8 cellular contexts compared by ENCODE assay signal in the genomic region with DNA sequence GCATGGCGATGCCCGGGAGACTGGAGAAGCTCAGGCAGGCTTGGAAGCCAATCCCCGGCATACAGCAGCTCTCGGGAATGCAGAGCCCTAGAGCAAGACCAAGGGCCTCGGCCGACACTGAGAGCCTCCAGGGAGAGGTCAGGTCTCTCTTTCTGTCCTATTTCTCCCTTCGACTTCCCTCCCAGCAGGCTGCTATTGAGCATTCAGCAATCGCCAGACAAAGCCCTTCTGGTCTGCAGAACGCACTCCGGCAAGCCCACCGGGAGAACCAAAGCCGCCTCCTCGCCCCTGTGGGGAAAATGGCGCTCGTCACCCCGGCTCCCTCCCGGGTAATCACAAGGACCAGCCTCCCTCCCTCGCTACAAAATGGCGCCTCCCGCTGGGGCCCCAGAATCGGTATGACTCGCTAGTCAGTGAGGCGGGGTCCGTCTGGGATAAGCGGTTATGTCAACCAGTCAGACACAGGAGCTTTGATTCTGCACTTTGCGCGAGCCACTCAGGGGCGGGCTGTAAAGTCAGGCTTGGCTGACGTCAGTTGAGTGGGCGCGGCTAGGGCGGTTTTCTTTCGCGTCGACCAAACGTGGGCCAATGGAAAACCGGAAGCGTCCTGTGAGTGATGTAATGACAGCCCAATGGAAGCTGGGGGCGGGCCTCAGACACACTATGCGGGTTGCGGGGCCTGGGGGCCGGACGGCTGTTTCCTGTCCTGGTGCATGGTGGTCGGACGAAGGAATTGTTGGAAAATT. TPM values are rescaled to one million over a fixed set of nuclear protein-coding genes. Genes with fewer than 3 reads are reported as not detected.
DNase-seq lines count a peak whose midpoint lies in the region; TF ChIP-seq lines count a peak whose summit lies in the region.

Gene ZNF143 (plus strand): TSS at position 691 of the 746 bp plus-strand sequence. CDS start 10,297 bp downstream, outside the sequence.

- no peaks in the 10 kb centered on the region for H3K4me1 ChIP-seq in H9 (ENCODE audit: insufficient read depth, low read length)

- H4K8ac ChIP-seq in H9 (replicated peaks; ENCODE audit: insufficient read length, low read depth, low read length) = no peak within 1 kb of the TSS

- H3K4me3 Mint-ChIP-seq in H9 (peak within 1 kb of the TSS; percentile 95 to 96), nephron (peak within 1 kb of the TSS; percentile 97 to 98 (median 97))
- H3K4me3 Mint-ChIP-seq in stimulated activated naive CD8-positive, alpha-beta T cell treated with anti-CD3 and anti-CD28 coated beads, Interleukin-15, Interleukin-2, amounts not matched to agents 100 ng/mL and 50 ng/mL, for 24 hours = peak within 1 kb of the TSS; percentile 98

- peak within 1 kb of the TSS; percentile 98 for H3K4me2 ChIP-seq in H9 (ENCODE audit: insufficient read depth, insufficient read length, low read length)

- H3T11ph ChIP-seq in H9 (ENCODE audit: low read length) = peak within 1 kb of the TSS; percentile 57

- peak within 1 kb of the TSS; percentile 96 for H3K14ac ChIP-seq in H9 (ENCODE audit: insufficient read depth, low read length)

- H3K4ac ChIP-seq in H9 (ENCODE audit: low read depth, low read length) = peak within 1 kb of the TSS; percentile 40; the same call in 1 of the 2 replicates

- peak within 1 kb of the TSS; percentile 97 for H4K5ac ChIP-seq in H9 (ENCODE audit: insufficient read length, low read depth, low read length)

- H4K91ac ChIP-seq in H9 (ENCODE audit: insufficient read length, low read depth, low read length) = peak within 1 kb of the TSS; percentile 89

- H3K23ac ChIP-seq in H9 (ENCODE audit: insufficient read length, low read depth, low read length) = peak within 1 kb of the TSS; percentile 70

- H3K56ac ChIP-seq in H9 (ENCODE audit: insufficient read length, low read depth, low read length) = peak within 1 kb of the TSS; percentile 97

- peak within 1 kb of the TSS; percentile 99 to 100 (median 100) for H3K27ac Mint-ChIP-seq in H9
- H3K27ac Mint-ChIP-seq in nephron = peak within 1 kb of the TSS; percentile 99 to 100 (median 99)
- H3K27ac Mint-ChIP-seq in stimulated activated naive CD8-positive, alpha-beta T cell treated with anti-CD3 and anti-CD28 coated beads, Interleukin-15, Interleukin-2, amounts not matched to agents 100 ng/mL and 50 ng/mL, for 24 hours = peak within 1 kb of the TSS; percentile 98

- H3K4me3 ChIP-seq in MG63 = peak within 1 kb of the TSS; percentile 97
- peak within 1 kb of the TSS; percentile 99 for H3K4me3 ChIP-seq in fibroblast of the aortic adventitia (ENCODE audit: low read depth, low read length)

- peak within 1 kb of the TSS; percentile 89 for H2BK120ac ChIP-seq in H9 (ENCODE audit: low read depth, low read length, poor library complexity, severe bottlenecking)

- peaks cover 3 to 5% (median 4%) of the 10 kb centered on the region in 3 experiments; a peak in 6 of 7 replicates for H3K36me3 Mint-ChIP-seq in H9 (ENCODE audit: insufficient read depth in 1 of 3, low read depth in 3 of 3)
- peaks cover 11% of the 10 kb centered on the region for H3K36me3 Mint-ChIP-seq in nephron (ENCODE audit: low read depth)
- H3K36me3 Mint-ChIP-seq in stimulated activated naive CD8-positive, alpha-beta T cell treated with anti-CD3 and anti-CD28 coated beads, Interleukin-15, Interleukin-2, amounts not matched to agents 100 ng/mL and 50 ng/mL, for 24 hours (ENCODE audit: low read depth) = peaks cover 7% of the 10 kb centered on the region

- H3K9ac ChIP-seq in H9 (ENCODE audit: extremely low read depth, insufficient read length, low read length) = peak within 1 kb of the TSS; percentile 96

- peak within 1 kb of the TSS; percentile 12 for H2BK12ac ChIP-seq in H9 (ENCODE audit: insufficient read length, low read depth, low read length)

- H3K23me2 ChIP-seq in H9 (ENCODE audit: insufficient read length, low read depth, low read length, poor library complexity, severe bottlenecking) = no peaks in the 10 kb centered on the region

- no peaks in the 10 kb centered on the region for H4K20me1 ChIP-seq in H9 (ENCODE audit: control insufficient read depth, insufficient read depth, insufficient read length)

- H3K9me3 ChIP-seq in H9 (ENCODE audit: control insufficient read depth, low read depth, low read length) (no peaks in the 10 kb centered on the region), MG63 (no peaks in the 10 kb centered on the region)

- DNase-seq in ELR (ENCODE audit: low read depth) = peak; percentile 100
- DNase-seq in H9 = peak; percentile 100
- peak; percentile 99 for DNase-seq in MG63
- DNase-seq in SHP77 treated with DMSO at 0.1 percent for 48 hours (lab: John Stamatoyannopoulos, UW) = peak; percentile 84
- peak; percentile 100 for DNase-seq in activated effector memory CD4-positive, alpha-beta T cell treated with anti-CD3 and anti-CD28 coated beads, Interleukin-2, amount 50 U/mL, for 16 hours
- peak; percentile 100 for DNase-seq in fibroblast of the aortic adventitia (ENCODE audit: low read depth)

- H2AFZ ChIP-seq in H9 (ENCODE audit: low read length) = no peak within 1 kb of the TSS

- no peak within 1 kb of the TSS for H2BK20ac ChIP-seq in H9 (ENCODE audit: low read depth, low read length, poor library complexity, severe bottlenecking)

- H2AK5ac ChIP-seq in H9 (ENCODE audit: insufficient read length, low read length) = no peak within 1 kb of the TSS

- H3K36me3 ChIP-seq in MG63 = peaks cover 8% of the 10 kb centered on the region

- H3K9me3 Mint-ChIP-seq in H9 (no peaks in the 10 kb centered on the region), nephron (no peaks in the 10 kb centered on the region)
- no peaks in the 10 kb centered on the region for H3K9me3 Mint-ChIP-seq in stimulated activated naive CD8-positive, alpha-beta T cell treated with anti-CD3 and anti-CD28 coated beads, Interleukin-15, Interleukin-2, amounts not matched to agents 100 ng/mL and 50 ng/mL, for 24 hours

- TF ChIP-seq CTCF in H9 (conservative IDR thresholded peaks at IDR 0.05) = no peak
- TF ChIP-seq CTCF in fibroblast of the aortic adventitia (IDR thresholded peaks at IDR 0.05; ENCODE audit: insufficient read depth, low read length) = no peak
- TF ChIP-seq CTCF in nephron (IDR thresholded peaks at IDR 0.05; ENCODE audit: unreplicated experiment in 3 of 3) = no peak

- H2BK15ac ChIP-seq in H9 (ENCODE audit: low read depth, low read length) = no peak within 1 kb of the TSS

- peaks cover 4% of the 10 kb centered on the region; the same call in 1 of the 2 replicates for H3K79me2 ChIP-seq in H9 (ENCODE audit: insufficient read depth, low read length)

- WGBS in H9 (ENCODE audit: extremely low coverage, insufficient read length, low lambda C conversion rate) = no CpG with 5 or more reads among the region's 45 CpGs

- peak within 1 kb of the TSS; percentile 97 for H3K27ac ChIP-seq in H9 (ENCODE audit: insufficient read length, low read depth, low read length)

- peaks cover under 1% of the 10 kb centered on the region for H3K79me1 ChIP-seq in H9 (ENCODE audit: insufficient read depth, low read depth, low read length, poor library complexity, severe bottlenecking)

- peaks cover 13 to 14% of the 10 kb centered on the region in 2 experiments for H3K4me1 Mint-ChIP-seq in H9
- peaks cover 28% of the 10 kb centered on the region for H3K4me1 Mint-ChIP-seq in nephron
- H3K4me1 Mint-ChIP-seq in stimulated activated naive CD8-positive, alpha-beta T cell treated with anti-CD3 and anti-CD28 coated beads, Interleukin-15, Interleukin-2, amounts not matched to agents 100 ng/mL and 50 ng/mL, for 24 hours (ENCODE audit: low read depth) = peaks cover 36% of the 10 kb centered on the region

- H2BK5ac ChIP-seq in H9 (ENCODE audit: insufficient read length, low read length) = peak within 1 kb of the TSS; percentile 90

- H3K27me3 ChIP-seq in H9 (ENCODE audit: insufficient read depth, low read length) (no peaks in the 10 kb centered on the region), MG63 (no peaks in the 10 kb centered on the region)

- H3K27me3 Mint-ChIP-seq in H9 (ENCODE audit: low read depth) = no peaks in the 10 kb centered on the region
- no peaks in the 10 kb centered on the region for H3K27me3 Mint-ChIP-seq in nephron (ENCODE audit: low read depth)
- H3K27me3 Mint-ChIP-seq in stimulated activated naive CD8-positive, alpha-beta T cell treated with anti-CD3 and anti-CD28 coated beads, Interleukin-15, Interleukin-2, amounts not matched to agents 100 ng/mL and 50 ng/mL, for 24 hours = no peaks in the 10 kb centered on the region

- H3K18ac ChIP-seq in H9 (ENCODE audit: insufficient read length, low read depth, low read length) = peak within 1 kb of the TSS; percentile 97

RNA-seq across cellular contexts. Expression of gene ZNF143, which starts in this region (rescaled TPM):
- 23.2 and 29.2 TPM in 2 replicates for total RNA-seq in H9 (2021)
- total RNA-seq in MG63 (2014; rRNA removed; shearing (Covaris generic); ENCODE audit: low replicate concordance) = 11.4 and 22.9 TPM in 2 replicates
- total RNA-seq in fibroblast of the aortic adventitia (ENCODE audit: low replicate concordance) = 15.1 and 24.9 TPM in 2 replicates

Comparison
In these comparisons a context has a peak if more than half of its experiments do, and no peak if none do; other contexts are left out.
1. Peak in every context shown above with its lines: DNase-seq, H3K4me3 ChIP-seq and H3K27ac ChIP-seq.